ENCODE assay signal across 8 cellular contexts in genomic region chr12:108562348-108563134, GRCh38. TPM values are rescaled to one million over a fixed set of nuclear protein-coding genes. Genes with fewer than 3 reads are reported as not detected.
DNase-seq lines count a peak whose midpoint lies in the region; ATAC-seq, FAIRE-seq and TF ChIP-seq lines count a peak whose summit lies in the region.

Gene ISCU (plus strand): TSS chr12:108562596. CDS start chr12:108562623, 27 bp downstream.

- peak within 1 kb of the TSS; percentile 99 for H3K27ac Mint-ChIP-seq in activated T-helper 17 cell treated with anti-CD3 and anti-CD28 coated beads, Interleukin-2, amount 50 U/mL, for 72 hours
- H3K27ac Mint-ChIP-seq in naive thymus-derived CD4-positive, alpha-beta T cell = peak within 1 kb of the TSS; percentile 98 to 100 (median 99)
- peak within 1 kb of the TSS; percentile 93 for H3K27ac Mint-ChIP-seq in stimulated activated memory B cell treated with anti-CD40 and anti-IgM and Interleukin-4, amounts not matched to agents 10 μg/mL and 1 μg/mL and 100 μg/mL, for 72 hours

- peak within 1 kb of the TSS; percentile 82 to 96 (median 91) for H3K4me3 ChIP-seq in fibroblast of lung (replicated peaks in 1 of 4; ENCODE audit: control extremely low read depth in 1 of 4, insufficient read depth in 1 of 4, low read depth in 3 of 4, low read length in 4 of 4)
- H3K4me3 ChIP-seq in naive thymus-derived CD4-positive, alpha-beta T cell (ENCODE audit: low read length) = peak within 1 kb of the TSS; percentile 96

- H3K36me3 ChIP-seq in fibroblast of lung (ENCODE audit: control insufficient read depth, insufficient read depth, low read length) = peaks cover 23% of the 10 kb centered on the region
- H3K36me3 ChIP-seq in naive thymus-derived CD4-positive, alpha-beta T cell (ENCODE audit: control insufficient read depth in 2 of 3, insufficient read depth in 3 of 3, low read length in 3 of 3) = peaks cover 28 to 56% (median 30%) of the 10 kb centered on the region in 3 experiments

- H3K27me3 ChIP-seq in fibroblast of lung (ENCODE audit: control insufficient read depth, insufficient read depth, low read length) = no peaks in the 10 kb centered on the region
- no peaks in the 10 kb centered on the region for H3K27me3 ChIP-seq in naive thymus-derived CD4-positive, alpha-beta T cell (ENCODE audit: control insufficient read depth in 2 of 2, insufficient read depth in 2 of 2, low read length in 2 of 2)

- H3K9ac ChIP-seq in fibroblast of lung (ENCODE audit: insufficient read depth, low read length) = peak within 1 kb of the TSS; percentile 90

- H3K9me3 Mint-ChIP-seq in activated T-helper 17 cell treated with anti-CD3 and anti-CD28 coated beads, Interleukin-2, amount 50 U/mL, for 72 hours = no peaks in the 10 kb centered on the region
- H3K9me3 Mint-ChIP-seq in naive thymus-derived CD4-positive, alpha-beta T cell = peaks cover 0 to 2% (median 0%) of the 10 kb centered on the region in 11 donors
- H3K9me3 Mint-ChIP-seq in stimulated activated memory B cell treated with anti-CD40 and anti-IgM and Interleukin-4, amounts not matched to agents 10 μg/mL and 1 μg/mL and 100 μg/mL, for 72 hours = no peaks in the 10 kb centered on the region

- H3K9me3 ChIP-seq in fibroblast of lung (ENCODE audit: control insufficient read depth, insufficient read depth, low read depth, low read length) = no peaks in the 10 kb centered on the region
- no peaks in the 10 kb centered on the region for H3K9me3 ChIP-seq in naive thymus-derived CD4-positive, alpha-beta T cell (ENCODE audit: control insufficient read depth in 2 of 3, low read length in 3 of 3)

- POLR2A ChIA-PET in RWPE1 (lab: Yijun Ruan, JAX; ENCODE audit: low non-redundant PET) = interaction anchor here (0.5 kb wide), 1 partner anchor 642 kb away, joined by 5 read pairs; no protein-coding TSS in a partner anchor
- POLR2A ChIA-PET in naive thymus-derived CD4-positive, alpha-beta T cell (lab: Charles Lee) = interaction anchor here (0.8 to 15.1 kb wide), 15 partner anchors 9 to 1718 kb away, joined by 3 to 200 read pairs (median 5); partner anchors contain the start of genes FICD, SELPLG, SSH1 and USP30

- peak within 1 kb of the TSS; percentile 93 for H3K4me3 Mint-ChIP-seq in activated T-helper 17 cell treated with anti-CD3 and anti-CD28 coated beads, Interleukin-2, amount 50 U/mL, for 72 hours
- H3K4me3 Mint-ChIP-seq in naive thymus-derived CD4-positive, alpha-beta T cell = peak within 1 kb of the TSS; percentile 94 to 100 (median 100)
- H3K4me3 Mint-ChIP-seq in stimulated activated memory B cell treated with anti-CD40 and anti-IgM and Interleukin-4, amounts not matched to agents 10 μg/mL and 1 μg/mL and 100 μg/mL, for 72 hours = peak within 1 kb of the TSS; percentile 94

- peaks cover 49% of the 10 kb centered on the region for H3K79me2 ChIP-seq in fibroblast of lung (ENCODE audit: control insufficient read depth, insufficient read depth, low read length)

- peaks cover 86% of the 10 kb centered on the region for H3K36me3 Mint-ChIP-seq in activated T-helper 17 cell treated with anti-CD3 and anti-CD28 coated beads, Interleukin-2, amount 50 U/mL, for 72 hours (ENCODE audit: low read depth)
- peaks cover 4 to 18% (median 14%) of the 10 kb centered on the region in 5 donors for H3K36me3 Mint-ChIP-seq in naive thymus-derived CD4-positive, alpha-beta T cell
- peaks cover 24% of the 10 kb centered on the region for H3K36me3 Mint-ChIP-seq in stimulated activated memory B cell treated with anti-CD40 and anti-IgM and Interleukin-4, amounts not matched to agents 10 μg/mL and 1 μg/mL and 100 μg/mL, for 72 hours

- CTCF ChIA-PET in RWPE1 (lab: Yijun Ruan, JAX) = interaction anchor here (0.5 to 4.4 kb wide), 3 partner anchors 31 to 78 kb away, joined by 4 to 30 read pairs (median 7); no protein-coding TSS in a partner anchor
- CTCF ChIA-PET in naive thymus-derived CD4-positive, alpha-beta T cell (lab: Charles Lee) = interaction anchor here (0.7 to 5.8 kb wide), 10 partner anchors 8 to 241 kb away, joined by 3 to 74 read pairs (median 5); partner anchors contain the start of gene SELPLG

- intact Hi-C loops in naive thymus-derived CD4-positive, alpha-beta T cell (cut with micrococcal nuclease) = loop anchor here (1.0 to 5.0 kb wide), 22 partner anchors 56 to 1605 kb away; partner anchors contain the start of genes ALKBH2 (in 2 of the 2), CORO1C (in 2 of the 2), SSH1 (in 2 of the 2) and TMEM263 (in 2 of the 2)

- peak within 1 kb of the TSS; percentile 90 for H2AFZ ChIP-seq in fibroblast of lung (ENCODE audit: low read length)

- H4K20me1 ChIP-seq in fibroblast of lung (ENCODE audit: control insufficient read depth, extremely low read depth, insufficient read depth, low read length) = no peaks in the 10 kb centered on the region

- H3K27ac ChIP-seq in RWPE1 (peak within 1 kb of the TSS; percentile 83), fibroblast of lung (ENCODE audit: insufficient read depth, low read length) (peak within 1 kb of the TSS; percentile 97)
- peak within 1 kb of the TSS; percentile 98 for H3K27ac ChIP-seq in naive thymus-derived CD4-positive, alpha-beta T cell (ENCODE audit: low read depth, low read length)

- DNase-seq in EL (peak; percentile 97), H54 (ENCODE audit: insufficient read length, low spot score) (peak; percentile 78), LoVo (ENCODE audit: low spot score) (peak; percentile 100), RWPE1 (ENCODE audit: low spot score) (peak; percentile 98), fibroblast of lung (ENCODE audit: low read depth in 2 of 2) (peak; percentile 93 to 97)
- DNase-seq in naive thymus-derived CD4-positive, alpha-beta T cell = peak; percentile 97 to 100 (median 99)

- peak; percentile 82 for TF ChIP-seq POLR2A in H54 (IDR thresholded peaks at IDR 0.05; ENCODE audit: low read depth, low read length)

- ATAC-seq in activated T-helper 17 cell treated with anti-CD3 and anti-CD28 coated beads, Interleukin-2, amount 50 U/mL, for 72 hours (replicated peaks) = peak; percentile 64
- ATAC-seq in naive thymus-derived CD4-positive, alpha-beta T cell = peak; percentile 84
- ATAC-seq in stimulated activated memory B cell treated with anti-CD40 and anti-IgM and Interleukin-4, amounts not matched to agents 10 μg/mL and 1 μg/mL and 100 μg/mL, for 72 hours = peak; percentile 87

- H3K27me3 Mint-ChIP-seq in activated T-helper 17 cell treated with anti-CD3 and anti-CD28 coated beads, Interleukin-2, amount 50 U/mL, for 72 hours = no peaks in the 10 kb centered on the region
- no peaks in the 10 kb centered on the region for H3K27me3 Mint-ChIP-seq in naive thymus-derived CD4-positive, alpha-beta T cell
- H3K27me3 Mint-ChIP-seq in stimulated activated memory B cell treated with anti-CD40 and anti-IgM and Interleukin-4, amounts not matched to agents 10 μg/mL and 1 μg/mL and 100 μg/mL, for 72 hours = no peaks in the 10 kb centered on the region

- TF ChIP-seq CTCF in RWPE1 (conservative IDR thresholded peaks at IDR 0.05; ENCODE audit: low read depth) (no peak), fibroblast of lung (conservative IDR thresholded peaks at IDR 0.05 in 1 of 2, IDR thresholded peaks at IDR 0.05 in 1 of 2; ENCODE audit: low read depth in 1 of 2, low read length in 2 of 2) (no peak)

- H3K4me1 ChIP-seq in fibroblast of lung (ENCODE audit: control insufficient read depth, extremely low read depth, insufficient read depth, low read length) = peaks cover 16% of the 10 kb centered on the region
- peaks cover 27 to 46% of the 10 kb centered on the region in 2 donors for H3K4me1 ChIP-seq in naive thymus-derived CD4-positive, alpha-beta T cell (ENCODE audit: control insufficient read depth in 2 of 2, insufficient read depth in 2 of 2, low read length in 2 of 2)

- H3K4me2 ChIP-seq in fibroblast of lung (ENCODE audit: extremely low read depth, insufficient read depth, low read length) = peak within 1 kb of the TSS; percentile 99

- peaks cover 29% of the 10 kb centered on the region for H3K4me1 Mint-ChIP-seq in activated T-helper 17 cell treated with anti-CD3 and anti-CD28 coated beads, Interleukin-2, amount 50 U/mL, for 72 hours
- H3K4me1 Mint-ChIP-seq in naive thymus-derived CD4-positive, alpha-beta T cell = peaks cover 26 to 76% (median 63%) of the 10 kb centered on the region in 7 donors
- H3K4me1 Mint-ChIP-seq in stimulated activated memory B cell treated with anti-CD40 and anti-IgM and Interleukin-4, amounts not matched to agents 10 μg/mL and 1 μg/mL and 100 μg/mL, for 72 hours = peaks cover 51% of the 10 kb centered on the region

- FAIRE-seq in H54 (lab: Jason Lieb, UNC) = no peak

RNA-seq across cellular contexts. Expression of gene ISCU, which starts in this region (rescaled TPM):
- total RNA-seq in activated T-helper 17 cell treated with anti-CD3 and anti-CD28 coated beads, Interleukin-2, amount 50 U/mL, for 72 hours = 10 to 100 TPM; 93.3 to 98.7 TPM
- total RNA-seq in fibroblast of lung = 226 and 313 TPM in 2 replicates
- 127 and 137 TPM in 2 replicates for polyA plus RNA-seq in fibroblast of lung
- polyA plus RNA-seq in fibroblast of lung (2012) = 99.0 and 118 TPM in 2 replicates
- 18.3 and 19.0 TPM in 2 replicates for polyA minus RNA-seq in fibroblast of lung (ENCODE audit: low replicate concordance)
- total RNA-seq in naive thymus-derived CD4-positive, alpha-beta T cell = 100 to 1,000 TPM in 4 of 5 experiments, 10 to 100 TPM in 1; 51.7 to 212 (median 191) TPM
- polyA plus RNA-seq in naive thymus-derived CD4-positive, alpha-beta T cell = 100 to 1,000 TPM; 325 to 401 TPM

Comparison
In these comparisons a context has a peak if more than half of its experiments do, and no peak if none do; other contexts are left out.
1. Peak in every context shown above with its lines: DNase-seq, ATAC-seq, H3K4me3 ChIP-seq and H3K27ac ChIP-seq.